9 cellular contexts compared by ENCODE assay signal in the genomic region with DNA sequence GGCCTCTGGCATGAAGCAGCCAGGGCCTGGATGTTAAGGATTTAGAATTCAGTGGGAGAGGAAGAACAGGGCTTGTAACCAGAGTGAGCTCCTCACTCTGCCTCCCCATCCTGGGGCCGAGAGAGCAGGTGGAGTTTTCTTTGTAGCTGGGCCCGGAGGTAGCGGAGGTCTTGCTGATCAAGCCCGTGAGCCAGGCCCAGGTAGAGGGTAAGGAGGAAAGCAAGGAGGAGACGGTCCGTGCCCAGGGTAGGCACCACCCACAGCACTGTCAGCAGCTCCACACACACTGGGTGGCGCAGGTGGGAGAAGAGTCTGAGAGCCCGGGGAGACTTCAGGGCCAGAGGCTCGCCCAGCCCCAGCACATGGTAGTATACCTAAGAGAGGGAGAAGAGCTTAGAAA. TPM values are rescaled to one million over a fixed set of nuclear protein-coding genes. Genes with fewer than 3 reads are reported as not detected.
DNase-seq lines count a peak whose midpoint lies in the region; ATAC-seq, FAIRE-seq and TF ChIP-seq lines count a peak whose summit lies in the region.
"Had no signal": no experiment of that assay in that cellular context is flagged by ENCODE, and none has a peak within 500 bp of the region (broad histone marks: within the 10 kb centered on the region; RNA-seq: fewer than 3 reads in every experiment).

No MANE protein-coding gene starts in this region.

- H3K4me3 ChIP-seq in left ventricle myocardium inferior (peak overlapping the region; percentile 83), uterus (no peak overlapping the region)

- FAIRE-seq in GM12892 (lab: Jason Lieb, UNC), result no peak

- H3K27ac ChIP-seq in left ventricle myocardium inferior (replicated peaks) (peak overlapping the region; percentile 97), uterus (peak overlapping the region; percentile 98 to 99)

- intact Hi-C loops in left ventricle myocardium inferior (cut with micrococcal nuclease) (no loop called here), left cardiac atrium (cut with DNase I) (no loop called here), uterus (cut with DNase I; ENCODE audit: low total_unique reads) (no loop called here)

- H3K4me1 ChIP-seq in left ventricle myocardium inferior (peaks cover 77% of the 10 kb centered on the region), uterus (peaks cover 8 to 12% of the 10 kb centered on the region in 2 donors)

- peak overlapping the region; percentile 99 for H3K27ac Mint-ChIP-seq in activated naive CD8-positive, alpha-beta T cell treated with anti-CD3 and anti-CD28 coated beads, Interleukin-2, amount 10 ng/mL, durations not matched to agents 7 days and 5 days
- H3K27ac Mint-ChIP-seq in memory B cell, result peak overlapping the region; percentile 90

- POLR2A ChIA-PET in activated naive CD8-positive, alpha-beta T cell treated with anti-CD3 and anti-CD28 coated beads, Interleukin-2, amount 10 ng/mL, durations not matched to agents 7 days and 5 days (lab: Charles Lee), result interaction anchor here (1.0 to 3.6 kb wide), 10 partner anchors 8 to 48 kb away, joined by 3 to 37 read pairs (median 6); a partner anchor contains a TSS

- peak overlapping the region; percentile 91 for H3K4me3 Mint-ChIP-seq in activated naive CD8-positive, alpha-beta T cell treated with anti-CD3 and anti-CD28 coated beads, Interleukin-2, amount 10 ng/mL, durations not matched to agents 7 days and 5 days
- peak overlapping the region; percentile 98 for H3K4me3 Mint-ChIP-seq in memory B cell

- DNase-seq in left ventricle myocardium inferior (peak; percentile 8), left cardiac atrium (no peak), memory B cell (ENCODE audit: low spot score in 2 of 2) (peak in 1 of 2 donors; percentile 50), uterus (no peak), GM12892 (ENCODE audit: insufficient read length) (no peak), NCI-H187 (lab: John Stamatoyannopoulos, UW) (no peak)
- no peak for DNase-seq in activated naive CD8-positive, alpha-beta T cell treated with anti-CD3 and anti-CD28 coated beads, Interleukin-2, amount 10 ng/mL, durations not matched to agents 7 days and 5 days
- DNase-seq: stimulated activated CD4-positive, alpha-beta T cell treated with anti-CD3 and anti-CD28 coated beads, Interleukin-2, amount 100 ng/mL, for 24 hours had no signal

- H3K36me3 Mint-ChIP-seq in activated naive CD8-positive, alpha-beta T cell treated with anti-CD3 and anti-CD28 coated beads, Interleukin-2, amount 10 ng/mL, durations not matched to agents 7 days and 5 days, result peaks cover 25% of the 10 kb centered on the region
- H3K36me3 Mint-ChIP-seq in memory B cell, result peaks cover 24% of the 10 kb centered on the region

- TF ChIP-seq POLR2A in uterus (IDR thresholded peaks at IDR 0.05), result no peak
- no peak for TF ChIP-seq POLR2A in GM12892 (IDR thresholded peaks at IDR 0.05; ENCODE audit: low read depth, low read length)

- TF ChIP-seq CTCF in left ventricle myocardium inferior (IDR thresholded peaks at IDR 0.05; ENCODE audit: borderline replicate concordance), result no peak
- no peak for TF ChIP-seq CTCF in uterus (IDR thresholded peaks at IDR 0.05)

- H3K27me3 ChIP-seq in left ventricle myocardium inferior (ENCODE audit: low read depth) (no peaks in the 10 kb centered on the region), uterus (no peaks in the 10 kb centered on the region)

- no peaks in the 10 kb centered on the region for H3K27me3 Mint-ChIP-seq in activated naive CD8-positive, alpha-beta T cell treated with anti-CD3 and anti-CD28 coated beads, Interleukin-2, amount 10 ng/mL, durations not matched to agents 7 days and 5 days
- no peaks in the 10 kb centered on the region for H3K27me3 Mint-ChIP-seq in memory B cell

- ATAC-seq in left cardiac atrium, result no peak
- no peak for ATAC-seq in activated naive CD8-positive, alpha-beta T cell treated with anti-CD3 and anti-CD28 coated beads, Interleukin-2, amount 10 ng/mL, durations not matched to agents 7 days and 5 days (ENCODE audit: low read depth)
- peak; percentile 38 for ATAC-seq in memory B cell (ENCODE audit: low read depth)
- ATAC-seq in HG03571 (IDR thresholded peaks at IDR 0.05; ENCODE audit: unreplicated experiment), result no peak

- H3K36me3 ChIP-seq in left ventricle myocardium inferior (no peaks in the 10 kb centered on the region), uterus (no peaks in the 10 kb centered on the region)

- peaks cover 36% of the 10 kb centered on the region for H3K4me1 Mint-ChIP-seq in activated naive CD8-positive, alpha-beta T cell treated with anti-CD3 and anti-CD28 coated beads, Interleukin-2, amount 10 ng/mL, durations not matched to agents 7 days and 5 days
- H3K4me1 Mint-ChIP-seq in memory B cell, result peaks cover 47% of the 10 kb centered on the region

- no peaks in the 10 kb centered on the region for H3K9me3 Mint-ChIP-seq in activated naive CD8-positive, alpha-beta T cell treated with anti-CD3 and anti-CD28 coated beads, Interleukin-2, amount 10 ng/mL, durations not matched to agents 7 days and 5 days
- H3K9me3 Mint-ChIP-seq in memory B cell, result no peaks in the 10 kb centered on the region

- no peaks in the 10 kb centered on the region for H3K9me3 ChIP-seq in left ventricle myocardium inferior (replicated peaks)
- H3K9me3 ChIP-seq in uterus, result no peaks in the 10 kb centered on the region

RNA-seq across cellular contexts. Expression of a gene that starts 2.1 kb away (rescaled TPM):
- 14.5 TPM for total RNA-seq in left ventricle myocardium inferior
- 10 to 100 TPM; 28.0 to 36.8 TPM for total RNA-seq in left cardiac atrium
- total RNA-seq in activated naive CD8-positive, alpha-beta T cell treated with anti-CD3 and anti-CD28 coated beads, Interleukin-2, amount 10 ng/mL, durations not matched to agents 7 days and 5 days, result 100 to 1,000 TPM; 245 to 251 TPM
- 100 to 1,000 TPM in 1 of 4 donors, 10 to 100 TPM in 3; 15.4 to 114 (median 18.2) TPM for total RNA-seq in uterus
- polyA plus RNA-seq in GM12892 (2012; ENCODE audit: missing spikeins), result 42.5 TPM

RNA-seq across cellular contexts. Expression of a gene that starts 2.2 kb away (rescaled TPM):
- 3.7 TPM for total RNA-seq in left ventricle myocardium inferior
- 1 to 10 TPM; 5.3 to 6.3 TPM for total RNA-seq in left cardiac atrium
- 10 to 100 TPM; 33.1 to 33.9 TPM for total RNA-seq in activated naive CD8-positive, alpha-beta T cell treated with anti-CD3 and anti-CD28 coated beads, Interleukin-2, amount 10 ng/mL, durations not matched to agents 7 days and 5 days
- 10 to 100 TPM in 1 of 4 donors, 1 to 10 TPM in 2, under 1 TPM in 1; 0.59 to 29.3 (median 5.4) TPM for total RNA-seq in uterus
- polyA plus RNA-seq in GM12892 (2012; ENCODE audit: missing spikeins), result 20.7 TPM

RNA-seq across cellular contexts. Expression of a gene that starts 15.8 kb away (rescaled TPM):
- total RNA-seq in left ventricle myocardium inferior, result 22.1 TPM
- 10 to 100 TPM; 17.6 to 18.6 TPM for total RNA-seq in left cardiac atrium
- 10 to 100 TPM; 42.9 to 44.2 TPM for total RNA-seq in activated naive CD8-positive, alpha-beta T cell treated with anti-CD3 and anti-CD28 coated beads, Interleukin-2, amount 10 ng/mL, durations not matched to agents 7 days and 5 days
- total RNA-seq in uterus, result 10 to 100 TPM in 2 of 4 donors, 1 to 10 TPM in 2; 3.2 to 31.8 (median 16.3) TPM
- 26.0 TPM for polyA plus RNA-seq in GM12892 (2012; ENCODE audit: missing spikeins)

RNA-seq across cellular contexts. Expression of a gene that starts 28.5 kb away (rescaled TPM):
- 14.1 TPM for total RNA-seq in left ventricle myocardium inferior
- 10 to 100 TPM; 19.1 to 25.6 TPM for total RNA-seq in left cardiac atrium
- total RNA-seq in activated naive CD8-positive, alpha-beta T cell treated with anti-CD3 and anti-CD28 coated beads, Interleukin-2, amount 10 ng/mL, durations not matched to agents 7 days and 5 days, result 10 to 100 TPM; 50.2 to 52.2 TPM
- total RNA-seq in uterus, result 10 to 100 TPM in 2 of 4 donors, 1 to 10 TPM in 2; 3.1 to 61.9 (median 10.2) TPM
- polyA plus RNA-seq in GM12892 (2012; ENCODE audit: missing spikeins), result 56.4 TPM

RNA-seq across cellular contexts. Expression of a gene that starts 31.6 kb away (rescaled TPM):
- total RNA-seq in left ventricle myocardium inferior (187 TPM), left cardiac atrium (100 to 1,000 TPM; 276 to 303 TPM), uterus (100 to 1,000 TPM; 130 to 426 (median 290) TPM)
- 1,000 to 10,000 TPM; 1,168 to 1,207 TPM for total RNA-seq in activated naive CD8-positive, alpha-beta T cell treated with anti-CD3 and anti-CD28 coated beads, Interleukin-2, amount 10 ng/mL, durations not matched to agents 7 days and 5 days
- polyA plus RNA-seq in GM12892 (2012; ENCODE audit: missing spikeins), result 826 TPM
